Comparison of ENCODE assay signal across 8 cellular contexts in genomic region chr20:43942661-43943285, GRCh38.
DNase-seq lines count a peak whose midpoint lies in the region; ATAC-seq and TF ChIP-seq lines count a peak whose summit lies in the region.

No MANE protein-coding gene starts in this region.

- no peak overlapping the region for H3K4me3 ChIP-seq in fibroblast of pulmonary artery (replicated peaks; ENCODE audit: low read depth, low read length)

- TF ChIP-seq CTCF in fibroblast of pulmonary artery (IDR thresholded peaks at IDR 0.05; ENCODE audit: low read length, missing control alignments), result no peak

- TF ChIP-seq POLR2A in GM18505 (IDR thresholded peaks at IDR 0.05; ENCODE audit: borderline replicate concordance, extremely low read depth, insufficient read depth, insufficient read length), result peak; percentile 45

- ATAC-seq in GM18505 (IDR thresholded peaks at IDR 0.05; ENCODE audit: unreplicated experiment) (no peak), HG03520 (IDR thresholded peaks at IDR 0.05; ENCODE audit: unreplicated experiment) (peak; percentile 45), HG02678 (IDR thresholded peaks at IDR 0.05; ENCODE audit: unreplicated experiment) (no peak)

- DNase-seq in AML-193 (lab: John Stamatoyannopoulos, UW) (peak; percentile 88 to 90), SW 1271 (lab: John Stamatoyannopoulos, UW) (peak; percentile 12 to 74), fibroblast of pulmonary artery (ENCODE audit: low read depth) (peak; percentile 82), NCI-H2081 (lab: John Stamatoyannopoulos, UW) (no peak)
- DNase-seq in activated effector memory CD4-positive, alpha-beta T cell treated with anti-CD3 and anti-CD28 coated beads, Interleukin-2, amount 50 U/mL, for 16 hours, result no peak

Comparison
In these comparisons a context has a peak if more than half of its experiments do, and no peak if none do; other contexts are left out.
1. DNase-seq: peak in AML-193 (2 of 2), SW 1271 (2 of 2) and fibroblast of pulmonary artery (single experiment); none in NCI-H2081 (0 of 2) and activated effector memory CD4-positive, alpha-beta T cell treated with anti-CD3 and anti-CD28 coated beads, Interleukin-2, amount 50 U/mL, for 16 hours (single experiment).